Comparison of ENCODE assay signal across 20 cellular contexts in the genomic region with DNA sequence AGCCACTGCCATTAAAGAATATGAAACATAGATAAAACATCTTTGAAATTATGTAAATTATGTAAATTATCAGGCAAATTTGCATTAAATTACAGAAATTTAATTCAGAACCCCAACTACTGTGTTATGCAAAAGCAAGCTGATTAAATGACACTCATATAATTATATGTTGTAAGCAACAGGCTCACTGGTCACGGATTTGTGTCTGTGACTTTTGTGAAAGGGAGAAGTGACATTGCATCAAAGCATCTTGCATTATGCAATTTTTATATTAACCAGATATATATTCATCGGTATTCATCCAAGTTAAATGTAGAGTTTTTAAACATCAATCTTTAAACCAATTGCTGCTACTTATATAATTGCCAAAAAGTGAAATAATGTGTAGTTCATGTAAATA. TPM values are rescaled to one million over a fixed set of nuclear protein-coding genes. Genes with fewer than 3 reads are reported as not detected.
"Had no signal": no experiment of that assay in that cellular context is flagged by ENCODE, and none has a peak within 500 bp of the region (broad histone marks: within the 10 kb centered on the region; RNA-seq: fewer than 3 reads in every experiment).

No MANE protein-coding gene starts in this region.

- H3K27me3 ChIP-seq: foreskin keratinocyte, hepatocyte, neural progenitor cell, right lobe of liver, suprapubic skin, thyroid gland, upper lobe of right lung, vagina had no signal

- H3K4me3 ChIP-seq: hepatocyte, left ventricle myocardium inferior, lower lobe of right lung, neural progenitor cell, psoas muscle, right lobe of liver, suprapubic skin, thyroid gland, upper lobe of right lung, vagina had no signal

- H3K9me3 ChIP-seq: left ventricle myocardium inferior, lower lobe of right lung, psoas muscle, right lobe of liver, suprapubic skin, thyroid gland, upper lobe of right lung, vagina had no signal

- DNase-seq: effector memory CD8-positive, alpha-beta T cell; foreskin keratinocyte; head of caudate nucleus; kidney; left cardiac atrium; left ventricle myocardium inferior; lower lobe of right lung; psoas muscle; retina; right lobe of liver; stimulated activated CD4-positive, alpha-beta T cell treated with anti-CD3 and anti-CD28 coated beads, Interleukin-4, amount 100 ng/mL, for 1 hour; stimulated activated CD8-positive, alpha-beta memory T cell treated with anti-CD3 and anti-CD28 coated beads, Interleukin-4, amount 100 ng/mL, for 48 hours; stimulated activated naive CD8-positive, alpha-beta T cell treated with anti-CD3 and anti-CD28 coated beads, Interleukin-15, Interleukin-2, amounts not matched to agents 100 U/mL and 50 U/mL, for 24 hours; thyroid gland; upper lobe of right lung had no signal

- H3K27ac ChIP-seq: foreskin keratinocyte, hepatocyte, left ventricle myocardium inferior, lower lobe of right lung, neural progenitor cell, parathyroid adenoma, psoas muscle, right lobe of liver, suprapubic skin, thyroid gland, upper lobe of right lung, vagina had no signal

- FAIRE-seq: kidney had no signal

- H3K4me2 ChIP-seq: hepatocyte, neural progenitor cell had no signal

- H3K9ac ChIP-seq: neural progenitor cell, parathyroid adenoma had no signal

- H2AFZ ChIP-seq: hepatocyte, neural progenitor cell, parathyroid adenoma had no signal

- H3K79me2 ChIP-seq: hepatocyte, parathyroid adenoma had no signal

- H3K4me1 ChIP-seq: foreskin keratinocyte, left ventricle myocardium inferior, neural progenitor cell, parathyroid adenoma, psoas muscle, right lobe of liver, suprapubic skin, vagina had no signal

- H3K36me3 ChIP-seq: neural progenitor cell, thyroid gland had no signal

RNA-seq across cellular contexts. Expression of a gene that starts 45.7 kb away (rescaled TPM):
- total RNA-seq: foreskin keratinocyte, hepatocyte, left cardiac atrium, left ventricle myocardium inferior, psoas muscle, right lobe of liver, suprapubic skin, upper lobe of right lung, vagina had no signal
- polyA plus RNA-seq: hepatocyte had no signal
